In the genomic region with DNA sequence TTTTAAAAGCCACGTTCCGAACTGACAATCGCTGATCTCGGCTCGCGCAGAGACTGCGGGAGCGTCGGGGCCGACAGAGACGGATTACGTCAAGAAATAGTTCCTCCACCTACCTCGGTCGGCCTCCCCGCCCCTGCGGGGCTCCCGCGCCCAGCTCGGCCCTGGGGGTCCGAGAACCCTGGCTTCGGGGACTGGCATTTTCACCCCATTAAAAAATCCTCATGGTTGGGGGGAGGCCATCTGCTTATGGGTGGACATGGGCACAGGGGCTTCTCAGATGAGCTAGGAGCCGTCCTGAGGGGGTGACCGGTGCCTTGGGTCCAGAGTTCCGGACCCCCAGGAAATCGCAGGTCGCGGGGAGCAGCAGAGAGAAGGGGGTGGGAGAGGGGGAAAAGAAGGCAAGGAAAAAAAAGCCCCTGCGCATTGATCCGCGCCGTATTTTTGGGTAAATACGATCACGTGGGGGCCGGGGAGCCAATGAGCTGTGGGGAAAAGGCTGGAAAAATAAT, we compare ENCODE assay signal across 8 cellular contexts. TPM values are rescaled to one million over a fixed set of nuclear protein-coding genes. Genes with fewer than 3 reads are reported as not detected.
A peak's percentile ranks its signal among the peaks of the same experiment; 100 is the strongest.
DNase-seq lines count a peak whose midpoint lies in the region; ATAC-seq and TF ChIP-seq lines count a peak whose summit lies in the region.

No MANE protein-coding gene starts in this region.

- DNase-seq in activated CD4-positive, alpha-beta memory T cell treated with anti-CD3 and anti-CD28 coated beads for 36 hours = peak; percentile 42
- DNase-seq in activated CD4-positive, alpha-beta memory T cell treated with anti-CD3 and anti-CD28 coated beads, Interleukin-2, amount 10 ng/mL, durations not matched to agents 7 days and 5 days = no peak
- peak; percentile 59 to 76 for DNase-seq in NCI-H446 (lab: John Stamatoyannopoulos, UW)
- DNase-seq in epithelial cell of proximal tubule (ENCODE audit: low read depth) = no peak
- no peak for DNase-seq in posterior cingulate gyrus

- POLR2A ChIA-PET in activated CD4-positive, alpha-beta memory T cell treated with anti-CD3 and anti-CD28 coated beads for 36 hours (lab: Charles Lee) = no interaction called here
- POLR2A ChIA-PET in activated CD4-positive, alpha-beta memory T cell treated with anti-CD3 and anti-CD28 coated beads, Interleukin-2, amount 10 ng/mL, durations not matched to agents 7 days and 5 days (lab: Charles Lee) = interaction anchor here (0.9 to 1.3 kb wide), 4 partner anchors 12 to 281 kb away, joined by 3 to 5 read pairs (median 3); a partner anchor contains a TSS

- no peaks in the 10 kb centered on the region for H3K36me3 Mint-ChIP-seq in activated CD4-positive, alpha-beta memory T cell treated with anti-CD3 and anti-CD28 coated beads for 36 hours
- H3K36me3 Mint-ChIP-seq in activated CD4-positive, alpha-beta memory T cell treated with anti-CD3 and anti-CD28 coated beads, Interleukin-2, amount 10 ng/mL, durations not matched to agents 7 days and 5 days (ENCODE audit: low read depth) = no peaks in the 10 kb centered on the region

- peak overlapping the region; percentile 37 for H3K4me3 Mint-ChIP-seq in activated CD4-positive, alpha-beta memory T cell treated with anti-CD3 and anti-CD28 coated beads for 36 hours
- no peak overlapping the region for H3K4me3 Mint-ChIP-seq in activated CD4-positive, alpha-beta memory T cell treated with anti-CD3 and anti-CD28 coated beads, Interleukin-2, amount 10 ng/mL, durations not matched to agents 7 days and 5 days

- no peak for TF ChIP-seq CTCF in epithelial cell of proximal tubule (conservative IDR thresholded peaks at IDR 0.05; ENCODE audit: low read depth, low read length)

- H3K4me3 ChIP-seq in epithelial cell of proximal tubule (ENCODE audit: low read depth, low read length) (peak overlapping the region; percentile 84), skin epidermis (peak overlapping the region; percentile 40 to 68 (median 46))

- intact Hi-C loops in activated CD4-positive, alpha-beta memory T cell treated with anti-CD3 and anti-CD28 coated beads for 36 hours (cut with micrococcal nuclease) = loop anchor here (5.0 to 10.0 kb wide), 2 partner anchors 33 to 365 kb away; a partner anchor contains a TSS
- intact Hi-C loops in posterior cingulate gyrus (cut with DNase I) = no loop called here

- H3K4me1 Mint-ChIP-seq in activated CD4-positive, alpha-beta memory T cell treated with anti-CD3 and anti-CD28 coated beads for 36 hours (ENCODE audit: low read depth) = peaks cover 23% of the 10 kb centered on the region
- H3K4me1 Mint-ChIP-seq in activated CD4-positive, alpha-beta memory T cell treated with anti-CD3 and anti-CD28 coated beads, Interleukin-2, amount 10 ng/mL, durations not matched to agents 7 days and 5 days = peaks cover 26% of the 10 kb centered on the region

- no peak for ATAC-seq in GM19452 (IDR thresholded peaks at IDR 0.05; ENCODE audit: unreplicated experiment)
- ATAC-seq in HG02885 (IDR thresholded peaks at IDR 0.05; ENCODE audit: poor library complexity, unreplicated experiment) = no peak

- no peaks in the 10 kb centered on the region for H3K9me3 Mint-ChIP-seq in activated CD4-positive, alpha-beta memory T cell treated with anti-CD3 and anti-CD28 coated beads for 36 hours
- H3K9me3 Mint-ChIP-seq in activated CD4-positive, alpha-beta memory T cell treated with anti-CD3 and anti-CD28 coated beads, Interleukin-2, amount 10 ng/mL, durations not matched to agents 7 days and 5 days = no peaks in the 10 kb centered on the region

- H3K27ac Mint-ChIP-seq in activated CD4-positive, alpha-beta memory T cell treated with anti-CD3 and anti-CD28 coated beads for 36 hours = no peak overlapping the region
- no peak overlapping the region for H3K27ac Mint-ChIP-seq in activated CD4-positive, alpha-beta memory T cell treated with anti-CD3 and anti-CD28 coated beads, Interleukin-2, amount 10 ng/mL, durations not matched to agents 7 days and 5 days

- H3K27me3 Mint-ChIP-seq in activated CD4-positive, alpha-beta memory T cell treated with anti-CD3 and anti-CD28 coated beads for 36 hours = peaks cover 85% of the 10 kb centered on the region
- H3K27me3 Mint-ChIP-seq in activated CD4-positive, alpha-beta memory T cell treated with anti-CD3 and anti-CD28 coated beads, Interleukin-2, amount 10 ng/mL, durations not matched to agents 7 days and 5 days = peaks cover 95% of the 10 kb centered on the region

- CTCF ChIA-PET in activated CD4-positive, alpha-beta memory T cell treated with anti-CD3 and anti-CD28 coated beads for 36 hours (lab: Charles Lee) = interaction anchor here (0.7 to 2.2 kb wide), 9 partner anchors 13 to 215 kb away, joined by 3 to 7 read pairs (median 7); a partner anchor contains a TSS
- CTCF ChIA-PET in activated CD4-positive, alpha-beta memory T cell treated with anti-CD3 and anti-CD28 coated beads, Interleukin-2, amount 10 ng/mL, durations not matched to agents 7 days and 5 days (lab: Charles Lee) = interaction anchor here (0.9 to 1.5 kb wide), 3 partner anchors 15 to 215 kb away, joined by 4 to 7 read pairs (median 5); a partner anchor contains a TSS

- H3K27ac ChIP-seq in skin epidermis = peak overlapping the region in 19 of 21 experiments; percentile 54 to 99 (median 88)

RNA-seq across cellular contexts. Expression of a gene that starts 0.3 kb away (rescaled TPM):
- total RNA-seq in activated CD4-positive, alpha-beta memory T cell treated with anti-CD3 and anti-CD28 coated beads for 36 hours = not detected
- total RNA-seq in activated CD4-positive, alpha-beta memory T cell treated with anti-CD3 and anti-CD28 coated beads, Interleukin-2, amount 10 ng/mL, durations not matched to agents 7 days and 5 days = not detected
- total RNA-seq in epithelial cell of proximal tubule = 9.9 and 11.0 TPM in 2 replicates

RNA-seq across cellular contexts. Expression of a gene that starts 9.1 kb away (rescaled TPM):
- total RNA-seq in activated CD4-positive, alpha-beta memory T cell treated with anti-CD3 and anti-CD28 coated beads for 36 hours = not detected
- total RNA-seq in activated CD4-positive, alpha-beta memory T cell treated with anti-CD3 and anti-CD28 coated beads, Interleukin-2, amount 10 ng/mL, durations not matched to agents 7 days and 5 days = not detected
- total RNA-seq in epithelial cell of proximal tubule = 1.3 and 1.4 TPM in 2 replicates

RNA-seq across cellular contexts. Expression of a gene that starts 14.7 kb away (rescaled TPM):
- not detected for total RNA-seq in activated CD4-positive, alpha-beta memory T cell treated with anti-CD3 and anti-CD28 coated beads for 36 hours
- total RNA-seq in activated CD4-positive, alpha-beta memory T cell treated with anti-CD3 and anti-CD28 coated beads, Interleukin-2, amount 10 ng/mL, durations not matched to agents 7 days and 5 days = not detected
- 9.5 and 15.7 TPM in 2 replicates for total RNA-seq in epithelial cell of proximal tubule

RNA-seq across cellular contexts. Expression of a gene that starts 24.9 kb away (rescaled TPM):
- total RNA-seq in activated CD4-positive, alpha-beta memory T cell treated with anti-CD3 and anti-CD28 coated beads for 36 hours = not detected
- total RNA-seq in activated CD4-positive, alpha-beta memory T cell treated with anti-CD3 and anti-CD28 coated beads, Interleukin-2, amount 10 ng/mL, durations not matched to agents 7 days and 5 days = not detected
- total RNA-seq in epithelial cell of proximal tubule = 0.14 TPM in 1 of 2 replicates, not detected in the other

RNA-seq across cellular contexts. Expression of a gene that starts 26.7 kb away (rescaled TPM):
- not detected for total RNA-seq in activated CD4-positive, alpha-beta memory T cell treated with anti-CD3 and anti-CD28 coated beads for 36 hours
- not detected for total RNA-seq in activated CD4-positive, alpha-beta memory T cell treated with anti-CD3 and anti-CD28 coated beads, Interleukin-2, amount 10 ng/mL, durations not matched to agents 7 days and 5 days
- total RNA-seq in epithelial cell of proximal tubule = 0.51 and 1.0 TPM in 2 replicates

Comparison
In these comparisons a context has a peak if more than half of its experiments do, and no peak if none do; other contexts are left out.
1. DNase-seq: peak in activated CD4-positive, alpha-beta memory T cell treated with anti-CD3 and anti-CD28 coated beads for 36 hours (single experiment) and NCI-H446 (2 of 2); none in activated CD4-positive, alpha-beta memory T cell treated with anti-CD3 and anti-CD28 coated beads, Interleukin-2, amount 10 ng/mL, durations not matched to agents 7 days and 5 days (single experiment), epithelial cell of proximal tubule (single experiment) and posterior cingulate gyrus (0 of 10).
2. RNA of a gene that starts 0.3 kb away (total RNA-seq): 9.9 to 11.0 TPM in epithelial cell of proximal tubule; not detected in activated CD4-positive, alpha-beta memory T cell treated with anti-CD3 and anti-CD28 coated beads for 36 hours and not detected in activated CD4-positive, alpha-beta memory T cell treated with anti-CD3 and anti-CD28 coated beads, Interleukin-2, amount 10 ng/mL, durations not matched to agents 7 days and 5 days; every median in the first group is over 10 times any median in the second.
3. RNA of a gene that starts 14.7 kb away (total RNA-seq): 9.5 to 15.7 TPM in epithelial cell of proximal tubule; not detected in activated CD4-positive, alpha-beta memory T cell treated with anti-CD3 and anti-CD28 coated beads for 36 hours and not detected in activated CD4-positive, alpha-beta memory T cell treated with anti-CD3 and anti-CD28 coated beads, Interleukin-2, amount 10 ng/mL, durations not matched to agents 7 days and 5 days; every median in the first group is over 10 times any median in the second.